In the genomic region with DNA sequence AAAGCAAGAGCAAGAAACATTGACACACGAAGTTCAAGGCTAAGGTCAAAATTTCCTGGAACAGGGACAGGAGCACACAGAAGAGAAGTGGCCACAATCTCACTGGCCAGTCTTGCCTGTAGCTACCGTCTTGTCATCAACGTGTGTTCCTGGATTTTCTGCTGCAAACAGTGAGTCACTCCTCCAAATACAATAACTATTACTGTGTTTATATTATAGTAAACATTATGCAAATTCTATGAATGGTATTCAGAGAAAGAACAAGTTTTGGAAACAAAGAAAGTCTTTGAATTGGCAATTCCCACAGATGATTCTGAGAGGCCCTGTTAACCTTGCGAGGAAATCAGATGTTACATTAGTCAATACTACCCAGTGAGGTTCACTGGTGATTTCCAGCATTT, we compare ENCODE assay signal across 12 cellular contexts.
DNase-seq lines count a peak whose midpoint lies in the region; ATAC-seq and TF ChIP-seq lines count a peak whose summit lies in the region.
"Had no signal": no experiment of that assay in that cellular context is flagged by ENCODE, and none has a peak within 500 bp of the region (broad histone marks: within the 10 kb centered on the region; RNA-seq: fewer than 3 reads in every experiment).

No MANE protein-coding gene starts in this region.

- no peaks in the 10 kb centered on the region for H3K79me2 ChIP-seq in GM23248 (ENCODE audit: insufficient read depth)

- H3K36me3 ChIP-seq in GM23248 (ENCODE audit: low read depth) (no peaks in the 10 kb centered on the region), Panc1 (ENCODE audit: control insufficient read depth, insufficient read depth, low read length) (no peaks in the 10 kb centered on the region), right lobe of liver (no peaks in the 10 kb centered on the region), prostate gland (no peaks in the 10 kb centered on the region)
- H3K36me3 ChIP-seq: lower lobe of right lung, suprapubic skin had no signal

- H3K4me2 ChIP-seq in GM23248 (ENCODE audit: unreplicated experiment) = no peak overlapping the region

- no peaks in the 10 kb centered on the region for H4K20me1 ChIP-seq in GM23248 (ENCODE audit: insufficient read depth)

- H3F3A ChIP-seq in GM23248 (ENCODE audit: insufficient read depth) = peaks cover 7% of the 10 kb centered on the region

- intact Hi-C loops in Panc1 (cut with micrococcal nuclease; ENCODE audit: unreplicated experiment) = no loop called here
- intact Hi-C loops in right lobe of liver (cut with DNase I) = no loop called here
- intact Hi-C loops in prostate gland (cut with DNase I) = no loop called here

- H3K4me1 ChIP-seq in GM23248 (ENCODE audit: insufficient read depth) (0 out of 2 replicates have a peak, but pooled peaks cover 8% of the 10 kb centered on the region), Panc1 (ENCODE audit: control insufficient read depth, insufficient read depth, low read length) (no peaks in the 10 kb centered on the region), right lobe of liver (peaks cover 0 to 5% (median 0%) of the 10 kb centered on the region in 4 donors), prostate gland (replicated peaks) (no peaks in the 10 kb centered on the region)
- H3K4me1 ChIP-seq: lower lobe of right lung had no signal

- H2AFZ ChIP-seq in GM23248 = no peak overlapping the region

- 0 out of 2 replicates have a peak, but pooled peaks have one; percentile 65 for ATAC-seq in Panc1
- ATAC-seq in right lobe of liver = peak; percentile 38 to 86 (median 74)
- no peak for ATAC-seq in omental fat pad (ENCODE audit: low FRiP score)
- ATAC-seq: lower lobe of right lung, SK-N-SH treated with all-trans-retinoic acid at 6 μM for 48 hours had no signal

- 67 to 69% methylated on average over 4 of the region's 4 CpGs for WGBS in GM23248 (ENCODE audit: low coverage in 1 of 2, low lambda C conversion rate in 2 of 2, missing lambda C conversion rate in 2 of 2), 2 experiments
- 31% methylated on average over 4 of the region's 4 CpGs for WGBS in right lobe of liver (ENCODE audit: insufficient coverage, low coverage, low lambda C conversion rate, missing lambda C conversion rate)
- 65% methylated on average over 4 of the region's 4 CpGs for WGBS in prostate gland

- no peaks in the 10 kb centered on the region for H3K9me2 ChIP-seq in GM23248 (ENCODE audit: insufficient read depth)

- DNase-seq in GM23248 = peak; percentile 52
- no peak for DNase-seq in Panc1 (ENCODE audit: low read depth, low spot score)
- DNase-seq in epithelial cell of esophagus (ENCODE audit: low read depth) = peak; percentile 74
- no peak for DNase-seq in right lobe of liver
- DNase-seq in cerebellar cortex (ENCODE audit: low spot score) = no peak
- DNase-seq in SHP77 (lab: John Stamatoyannopoulos, UW) = no peak
- DNase-seq in prostate gland (ENCODE audit: low spot score) = no peak
- no peak for DNase-seq in omental fat pad (ENCODE audit: low spot score)
- DNase-seq: lower lobe of right lung, nephron progenitor cell had no signal

- no peak for TF ChIP-seq CTCF in Panc1 (IDR thresholded peaks at IDR 0.05)
- TF ChIP-seq CTCF in epithelial cell of esophagus (IDR thresholded peaks at IDR 0.05; ENCODE audit: insufficient read depth, low read depth, low read length, missing control alignments) = no peak
- TF ChIP-seq CTCF in right lobe of liver (IDR thresholded peaks at IDR 0.05) = no peak
- TF ChIP-seq CTCF in prostate gland (IDR thresholded peaks at IDR 0.05) = no peak
- TF ChIP-seq CTCF in omental fat pad (IDR thresholded peaks at IDR 0.05) = no peak

- H3K27ac ChIP-seq in GM23248 (no peak overlapping the region), Panc1 (ENCODE audit: low read length) (no peak overlapping the region), right lobe of liver (no peak overlapping the region), prostate gland (no peak overlapping the region)
- H3K27ac ChIP-seq: lower lobe of right lung, suprapubic skin had no signal

- POLR2A ChIA-PET in Panc1 (lab: Charles Lee) = no interaction called here

- H3K4me3 ChIP-seq in GM23248 (no peak overlapping the region), Panc1 (ENCODE audit: low read depth in 2 of 2, low read length in 2 of 2) (no peak overlapping the region), epithelial cell of esophagus (ENCODE audit: low read length) (no peak overlapping the region), right lobe of liver (no peak overlapping the region), prostate gland (no peak overlapping the region)
- H3K4me3 ChIP-seq: lower lobe of right lung, suprapubic skin had no signal

- peaks cover 13% of the 10 kb centered on the region; the same call in 1 of the 2 replicates for H3K27me3 ChIP-seq in GM23248 (replicated peaks; ENCODE audit: insufficient read depth)
- H3K27me3 ChIP-seq in Panc1 (ENCODE audit: control insufficient read depth, insufficient read depth, low read length) = no peaks in the 10 kb centered on the region
- H3K27me3 ChIP-seq in right lobe of liver = no peaks in the 10 kb centered on the region
- no peaks in the 10 kb centered on the region for H3K27me3 ChIP-seq in prostate gland (replicated peaks; ENCODE audit: insufficient read depth)
- H3K27me3 ChIP-seq: suprapubic skin had no signal

- no peak overlapping the region for H3K9ac ChIP-seq in GM23248

- H3K9me3 ChIP-seq in GM23248 (ENCODE audit: low read depth) (no peaks in the 10 kb centered on the region), Panc1 (ENCODE audit: control insufficient read depth, insufficient read depth, low read depth, low read length) (peaks cover 15% of the 10 kb centered on the region), right lobe of liver (no peaks in the 10 kb centered on the region), prostate gland (no peaks in the 10 kb centered on the region)
- H3K9me3 ChIP-seq: lower lobe of right lung, suprapubic skin had no signal

- TF ChIP-seq POLR2A in right lobe of liver (IDR thresholded peaks at IDR 0.05) = no peak
- TF ChIP-seq POLR2A in prostate gland (IDR thresholded peaks at IDR 0.05) = no peak

- in situ Hi-C loops in GM23248 (cut with MboI) (no loop called here), Panc1 (cut with HindIII; ENCODE audit: low pct_unique_long_range_greater_than_20kb, low sequenced_read_pairs) (no loop called here)

- CTCF ChIA-PET in Panc1 (lab: Charles Lee) = no interaction called here

- BruUV-seq in Panc1 (replicated peaks; lab: Mats Ljungman, UMichigan) = no TSS peak

Comparison
In these comparisons a context has a peak if more than half of its experiments do, and no peak if none do; other contexts are left out.
1. DNase-seq: peak in GM23248 (single experiment) and epithelial cell of esophagus (single experiment); none in Panc1 (single experiment), right lobe of liver (0 of 3), cerebellar cortex (single experiment), SHP77 (0 of 2), prostate gland (single experiment) and omental fat pad (single experiment).